In genomic region chr19:16076958-16077611, GRCh38 we compare ENCODE assay signal across 8 cellular contexts. TPM values are rescaled to one million over a fixed set of nuclear protein-coding genes. Genes with fewer than 3 reads are reported as not detected.
DNase-seq lines count a peak whose midpoint lies in the region; ATAC-seq and TF ChIP-seq lines count a peak whose summit lies in the region.

No MANE protein-coding gene starts in this region.

- H3K27me3 Mint-ChIP-seq in activated naive CD8-positive, alpha-beta T cell = no peaks in the 10 kb centered on the region

- H3K9me3 Mint-ChIP-seq in activated naive CD8-positive, alpha-beta T cell (ENCODE audit: low read depth) = no peaks in the 10 kb centered on the region

- DNase-seq in NCI-H1105 (lab: John Stamatoyannopoulos, UW) (peak; percentile 18), heart right ventricle (peak; percentile 62 to 69), prostate gland (ENCODE audit: low spot score) (no peak), putamen (ENCODE audit: low spot score) (no peak), iPS-NIHi7 (ENCODE audit: extremely low spot score) (no peak)

- peaks cover 73% of the 10 kb centered on the region for H3K4me1 Mint-ChIP-seq in activated naive CD8-positive, alpha-beta T cell (ENCODE audit: low read depth)

- TF ChIP-seq POLR2A in prostate gland (IDR thresholded peaks at IDR 0.05) = no peak

- intact Hi-C loops in heart right ventricle (cut with DNase I) = loop anchor here in 4 of 10 donors (2.0 to 5.0 kb wide), 3 partner anchors 34 to 240 kb away; partner anchors contain the start of gene RAB8A (in 3 of the 4)
- intact Hi-C loops in prostate gland (cut with DNase I) = loop anchor here (5.0 kb wide), 1 partner anchor 35 kb away; the partner anchor contains the start of gene RAB8A

- 1% methylated on average over 56 of the region's 56 CpGs for WGBS in heart right ventricle, 2 donors
- WGBS in prostate gland = under 1% methylated on average over 55 of the region's 56 CpGs

- H3K4me3 ChIP-seq in GM08714 (ENCODE audit: low read length) (peak overlapping the region; percentile 90), heart right ventricle (peak overlapping the region; percentile 73 to 100 (median 95)), prostate gland (peak overlapping the region; percentile 94)

- H3K36me3 Mint-ChIP-seq in activated naive CD8-positive, alpha-beta T cell = no peaks in the 10 kb centered on the region

- H3K9me3 ChIP-seq in heart right ventricle (no peaks in the 10 kb centered on the region), prostate gland (no peaks in the 10 kb centered on the region)

- ATAC-seq in heart right ventricle (peak in 5 of 8 donors; percentile 4 to 30 (median 13)), HG03196 (IDR thresholded peaks at IDR 0.05; ENCODE audit: unreplicated experiment) (no peak)

- H3K4me3 Mint-ChIP-seq in activated naive CD8-positive, alpha-beta T cell = peak overlapping the region; percentile 76

- H3K36me3 ChIP-seq in heart right ventricle (peaks cover 0 to 37% (median 9%) of the 10 kb centered on the region in 9 donors), prostate gland (no peaks in the 10 kb centered on the region)

- TF ChIP-seq CTCF in heart right ventricle (IDR thresholded peaks at IDR 0.05) (no peak), prostate gland (IDR thresholded peaks at IDR 0.05) (no peak)

- H3K27me3 ChIP-seq in heart right ventricle (peaks cover 0 to 4% (median 0%) of the 10 kb centered on the region in 7 donors), prostate gland (replicated peaks; ENCODE audit: insufficient read depth) (no peaks in the 10 kb centered on the region)

- H3K4me1 ChIP-seq in heart right ventricle (peaks cover 0 to 74% (median 38%) of the 10 kb centered on the region in 9 donors), prostate gland (replicated peaks) (peaks cover 5% of the 10 kb centered on the region)

- H3K27ac Mint-ChIP-seq in activated naive CD8-positive, alpha-beta T cell = peak overlapping the region; percentile 97

- peak overlapping the region; percentile 99 to 100 (median 100) for H3K27ac ChIP-seq in heart right ventricle
- H3K27ac ChIP-seq in prostate gland = peak overlapping the region; percentile 100

RNA-seq across cellular contexts. Expression of gene TPM4, which starts 0.8 kb away (rescaled TPM):
- 100 to 1,000 TPM in 2 of 10 donors, 10 to 100 TPM in 8; 52.0 to 231 (median 72.5) TPM for total RNA-seq in heart right ventricle
- 100 to 1,000 TPM; 121 to 195 TPM for polyA plus RNA-seq in heart right ventricle
- 100 to 1,000 TPM; 379 TPM for total RNA-seq in prostate gland

RNA-seq across cellular contexts. Expression of gene RAB8A, which starts 34.6 kb away (rescaled TPM):
- total RNA-seq in heart right ventricle = 10 to 100 TPM; 16.4 to 47.4 (median 21.0) TPM
- 10 to 100 TPM; 12.1 to 20.6 TPM for polyA plus RNA-seq in heart right ventricle
- total RNA-seq in prostate gland = 10 to 100 TPM; 67.8 to 70.5 TPM

Comparison
In these comparisons a context has a peak if more than half of its experiments do, and no peak if none do; other contexts are left out.
1. DNase-seq: peak in NCI-H1105 (single experiment) and heart right ventricle (2 of 2); none in prostate gland (single experiment), putamen (single experiment) and iPS-NIHi7 (single experiment).
2. Peak in every context shown above with its lines, with median percentiles within 50 percentile points of each other: H3K4me3 ChIP-seq.